ENCODE assay signal across 14 cellular contexts in the genomic region with DNA sequence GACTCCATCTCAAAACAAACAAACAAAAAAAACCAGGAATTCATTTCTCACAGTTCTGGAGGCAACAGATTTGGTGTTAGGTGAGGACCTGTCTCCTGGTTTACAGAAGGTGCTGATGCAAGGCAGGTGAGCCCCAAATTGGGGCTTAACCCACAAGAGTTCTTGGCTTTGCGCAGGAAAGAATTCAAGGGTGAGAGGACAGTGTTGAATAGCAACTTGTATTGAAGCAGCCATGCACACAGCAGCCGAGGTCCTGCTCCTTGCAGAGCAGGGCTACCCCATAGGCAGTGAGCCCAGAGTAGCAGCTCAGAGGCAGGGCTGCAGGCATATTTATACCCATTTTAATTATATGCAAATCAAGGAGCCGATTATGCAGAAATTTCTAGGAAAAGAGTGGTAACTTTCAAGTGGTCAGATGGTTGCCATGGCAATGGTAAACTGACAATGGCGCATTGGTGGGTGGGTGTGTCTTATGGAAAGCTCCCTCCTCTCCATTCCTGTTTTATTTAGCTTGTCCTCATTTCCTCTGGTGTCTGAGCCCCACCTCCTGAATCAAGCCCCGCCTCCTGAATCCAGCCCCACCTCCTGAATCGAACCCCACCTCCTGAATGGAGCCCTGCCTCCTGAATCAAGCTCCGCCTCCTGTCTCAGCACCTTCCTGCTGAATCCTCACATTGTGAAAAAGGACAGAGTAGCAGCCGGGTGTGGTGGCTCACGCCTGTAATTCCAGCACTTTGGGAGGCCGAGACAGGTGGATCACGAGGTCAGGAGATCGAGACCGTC. TPM values are rescaled to one million over a fixed set of nuclear protein-coding genes. Genes with fewer than 3 reads are reported as not detected.
DNase-seq lines count a peak whose midpoint lies in the region; ATAC-seq, FAIRE-seq and TF ChIP-seq lines count a peak whose summit lies in the region.
"Had no signal": no experiment of that assay in that cellular context is flagged by ENCODE, and none has a peak within 500 bp of the region (broad histone marks: within the 10 kb centered on the region; RNA-seq: fewer than 3 reads in every experiment).

No MANE protein-coding gene starts in this region.

- no peak overlapping the region for H3K4me3 ChIP-seq in K562
- no peak overlapping the region for H3K4me3 ChIP-seq in trophoblast cell (ENCODE audit: low read depth, low read length)

- no peak for TF ChIP-seq RAD21 in K562 (CRISPR knock-in tag; conservative IDR thresholded peaks at IDR 0.05 in 1 of 2, IDR thresholded peaks at IDR 0.05 in 1 of 2)

- POLR2A ChIA-PET in K562 (lab: Yijun Ruan, JAX): interaction anchor here (0.6 to 1.4 kb wide), 2 partner anchors 10 to 903 kb away, joined by 3 read pairs; no protein-coding TSS in a partner anchor

- H3K9ac ChIP-seq in K562 (ENCODE audit: insufficient read depth in 1 of 2, low read depth in 2 of 2, low read length in 2 of 2) (no peak overlapping the region), trophoblast cell (ENCODE audit: low read length) (no peak overlapping the region)

- H3K4ac ChIP-seq in trophoblast cell (ENCODE audit: low read depth, low read length): no peak overlapping the region

- peak; percentile 38 for DNase-seq in activated CD8-positive, alpha-beta memory T cell treated with anti-CD3 and anti-CD28 coated beads for 24 hours
- no peak for DNase-seq in activated CD8-positive, alpha-beta memory T cell treated with anti-CD3 and anti-CD28 coated beads, Interleukin-2, amount 50 U/mL, for 4 hours
- DNase-seq in NAMALWA (ENCODE audit: low spot score): peak; percentile 77
- DNase-seq in K562 (ENCODE audit: extremely low read depth in 1 of 4, low spot score in 3 of 4): peak; percentile 20 to 51 (median 48)
- DNase-seq in trophoblast cell: no peak
- DNase-seq in NCI-H2081 (lab: John Stamatoyannopoulos, UW): no peak
- no peak for DNase-seq in NOMO-1 treated with DMSO at 0.1 percent for 48 hours (lab: John Stamatoyannopoulos, UW; ENCODE audit: unreplicated experiment)
- DNase-seq: activated CD4-positive, alpha-beta T cell treated with anti-CD3 and anti-CD28 coated beads, Interleukin-2, amount 50 U/mL, for 1 hour; activated naive CD8-positive, alpha-beta T cell treated with anti-CD3 and anti-CD28 coated beads for 36 hours; cortex of kidney; NCI-H1092 treated with DMSO at 0.1 percent for 48 hours; NCI-H524 had no signal

- H3K14ac ChIP-seq in trophoblast cell (ENCODE audit: low read length): no peak overlapping the region

- H3K79me2 ChIP-seq in K562 (ENCODE audit: control insufficient read depth, insufficient read depth, low read length) (no peaks in the 10 kb centered on the region), trophoblast cell (ENCODE audit: control insufficient read depth, insufficient read depth, low read length, poor library complexity) (peaks cover 7% of the 10 kb centered on the region)

- no peak for TF ChIP-seq EP300 in K562 (IDR thresholded peaks at IDR 0.05; ENCODE audit: low read length)

- H4K91ac ChIP-seq in trophoblast cell (ENCODE audit: low read depth, low read length): peak overlapping the region; percentile 16

- no peak overlapping the region for H4K8ac ChIP-seq in trophoblast cell (ENCODE audit: low read depth, low read length)

- H3K9me3 ChIP-seq in K562 (replicated peaks; ENCODE audit: control insufficient read depth, insufficient read depth, low read depth, low read length) (no peaks in the 10 kb centered on the region), trophoblast cell (ENCODE audit: insufficient read depth, low read depth, low read length) (no peaks in the 10 kb centered on the region)

- H3K27ac ChIP-seq in K562 (ENCODE audit: extremely low read depth, low read depth, low read length) (no peak overlapping the region), trophoblast cell (ENCODE audit: low read depth, low read length) (no peak overlapping the region)

- no peak overlapping the region for H2BK5ac ChIP-seq in trophoblast cell (ENCODE audit: low read depth, low read length, poor library complexity)

- ATAC-seq in K562: peak; percentile 94
- ATAC-seq in GM21529 (IDR thresholded peaks at IDR 0.05; ENCODE audit: unreplicated experiment): no peak

- no peak overlapping the region for H3K23ac ChIP-seq in trophoblast cell (ENCODE audit: low read length)

- peaks cover 25% of the 10 kb centered on the region for H3K79me1 ChIP-seq in trophoblast cell (ENCODE audit: low read length)

- H2AK5ac ChIP-seq in trophoblast cell (ENCODE audit: low read length): no peak overlapping the region

- WGBS in K562 (ENCODE audit: insufficient coverage, low coverage, missing lambda C conversion rate): 1% methylated on average over 13 of the region's 13 CpGs
- no CpG with 5 or more reads among the region's 13 CpGs for WGBS in trophoblast cell (ENCODE audit: extremely low coverage, insufficient coverage, insufficient read length)

- BruUV-seq in K562 (replicated peaks; lab: Mats Ljungman, UMichigan): no TSS peak

- FAIRE-seq in K562 (lab: Jason Lieb, UNC): no peak
- FAIRE-seq: frontal cortex had no signal

- H2BK12ac ChIP-seq in trophoblast cell (ENCODE audit: low read length): no peak overlapping the region

- no peak overlapping the region for H4K12ac ChIP-seq in trophoblast cell (ENCODE audit: low read depth, low read length)

- H3K9me1 ChIP-seq in K562 (ENCODE audit: control insufficient read depth, insufficient read depth, low read length): no peaks in the 10 kb centered on the region

- H2AFZ ChIP-seq in K562 (ENCODE audit: low read depth, low read length) (no peak overlapping the region), trophoblast cell (ENCODE audit: insufficient read depth, low read length, poor library complexity) (no peak overlapping the region)

- H2BK120ac ChIP-seq in trophoblast cell (ENCODE audit: insufficient read depth, low read length, poor library complexity): peak overlapping the region; percentile 30

- H3K4me2 ChIP-seq in K562 (ENCODE audit: insufficient read depth, low read length) (no peak overlapping the region), trophoblast cell (ENCODE audit: low read length) (no peak overlapping the region)

- H3K27me3 ChIP-seq in K562 (ENCODE audit: control insufficient read depth in 2 of 2, insufficient read depth in 2 of 2, low read length in 2 of 2) (peaks cover 11 to 26% of the 10 kb centered on the region in 2 experiments; a peak in 3 of 5 replicates), trophoblast cell (ENCODE audit: insufficient read depth, low read length) (no peaks in the 10 kb centered on the region)

- H3K4me1 ChIP-seq in K562 (replicated peaks in 1 of 2; ENCODE audit: control insufficient read depth in 2 of 2, insufficient read depth in 2 of 2, low read length in 2 of 2): no peaks in the 10 kb centered on the region; a peak in 1 of 5 replicates
- H3K4me1 ChIP-seq in trophoblast cell (ENCODE audit: control insufficient read depth in 1 of 2, insufficient read depth in 2 of 2, low read length in 2 of 2): peaks cover 17 to 29% of the 10 kb centered on the region in 2 experiments

- intact Hi-C loops in K562 (cut with micrococcal nuclease): no loop called here

- TF ChIP-seq CTCF in K562 (IDR thresholded peaks at IDR 0.05 in 2 of 3, conservative IDR thresholded peaks at IDR 0.05 in 1 of 3; ENCODE audit: insufficient read depth in 2 of 3, low read depth in 1 of 3, low read length in 3 of 3): no peak

- peak overlapping the region; percentile 4 for H3K18ac ChIP-seq in trophoblast cell (ENCODE audit: low read length)

- in situ Hi-C loops in K562 (cut with MboI): no loop called here

- H3K36me3 ChIP-seq in K562 (ENCODE audit: control insufficient read depth, insufficient read depth, low read length): no peaks in the 10 kb centered on the region
- no peaks in the 10 kb centered on the region for H3K36me3 ChIP-seq in trophoblast cell (ENCODE audit: control insufficient read depth in 1 of 2, insufficient read depth in 2 of 2, low read length in 2 of 2)

- no peak for TF ChIP-seq POLR2A in K562 (conservative IDR thresholded peaks at IDR 0.05)

- CTCF ChIA-PET in K562 (lab: Yijun Ruan, JAX; ENCODE audit: low intra/inter-chr PET ratio): no interaction called here

- no peaks in the 10 kb centered on the region for H4K20me1 ChIP-seq in K562 (replicated peaks; ENCODE audit: control insufficient read depth, insufficient read depth, low read length)

TF ChIP-seq in K562, 482 proteins besides CTCF, POLR2A, EP300 and RAD21 (continues in another document):
- TF ChIP-seq RFX1 (IDR thresholded peaks at IDR 0.05): peak; percentile 88
- no peak for TF ChIP-seq ZNF445 (CRISPR knock-in tag; IDR thresholded peaks at IDR 0.05; ENCODE audit: low read depth)
- no peak for TF ChIP-seq RBM14 (IDR thresholded peaks at IDR 0.05; ENCODE audit: borderline replicate concordance, insufficient read depth, low read depth, low read length)
- TF ChIP-seq RBFOX2 (IDR thresholded peaks at IDR 0.05; ENCODE audit: low read depth, low read length): no peak

RNA-seq across cellular contexts. Expression of gene COL5A1, which starts 34.5 kb away (rescaled TPM):
- total RNA-seq in K562 (2011; cell fraction: chromatin; rRNA removed; ENCODE audit: low replicate concordance): 0.07 and 0.42 TPM in 2 replicates
- under 0.01 TPM in 1 of 2 replicates, not detected in the other for total RNA-seq in K562 (2011; cell fraction: nucleolus; rRNA removed)
- not detected in 2 replicates for total RNA-seq in K562 (2011; cell fraction: nucleoplasm; rRNA removed)
- total RNA-seq in K562 (2014; rRNA removed) (under 0.01 TPM in 1 of 2 replicates, not detected in the other), K562 (2014; rRNA removed; fragmentation: Illumina TruSeq; extraction: Trizol) (not detected in 2 replicates), K562 (2015; rRNA removed; fragmentation: Illumina TruSeq; extraction: Trizol) (not detected in 2 replicates), K562 (2021) (0.13 TPM in 2 replicates)
- polyA plus RNA-seq in K562 (2011; rRNA removed) (not detected in 2 replicates), K562 (2014; fragmentation: Illumina TruSeq; extraction: Trizol) (not detected in 2 replicates), K562 (2014; fragmentation: Nextera tagmentation; extraction: Ambion mirVana) (not detected), K562 (2014; rRNA removed) (0.04 TPM in 1 of 2 replicates, not detected in the other)
- polyA plus RNA-seq in K562 (2011; cell fraction: cytosol; rRNA removed): 0.01 and 0.04 TPM in 2 replicates
- polyA plus RNA-seq in K562 (2011; cell fraction: nucleus; rRNA removed): 0.04 and 0.23 TPM in 2 replicates
- polyA plus RNA-seq in K562 (2012): 0.26 TPM in 2 replicates
- polyA minus RNA-seq in K562 (2011; rRNA and poly(A)+ RNA removed): not detected in 2 replicates
- 0.55 TPM in 1 of 2 replicates, not detected in the other for polyA minus RNA-seq in K562 (2011; cell fraction: cytosol; rRNA and poly(A)+ RNA removed)
- under 0.01 TPM in 1 of 2 replicates, not detected in the other for polyA minus RNA-seq in K562 (2011; cell fraction: nucleus; rRNA and poly(A)+ RNA removed)
- polyA plus RNA-seq in trophoblast cell (2013): 431 and 476 TPM in 2 replicates

Comparison
In these comparisons a context has a peak if more than half of its experiments do, and no peak if none do; other contexts are left out.
1. DNase-seq: peak in activated CD8-positive, alpha-beta memory T cell treated with anti-CD3 and anti-CD28 coated beads for 24 hours (single experiment), NAMALWA (single experiment) and K562 (4 of 4); none in activated CD8-positive, alpha-beta memory T cell treated with anti-CD3 and anti-CD28 coated beads, Interleukin-2, amount 50 U/mL, for 4 hours (single experiment), trophoblast cell (0 of 2), NCI-H2081 (0 of 2) and NOMO-1 treated with DMSO at 0.1 percent for 48 hours (single experiment).